In the genomic region with DNA sequence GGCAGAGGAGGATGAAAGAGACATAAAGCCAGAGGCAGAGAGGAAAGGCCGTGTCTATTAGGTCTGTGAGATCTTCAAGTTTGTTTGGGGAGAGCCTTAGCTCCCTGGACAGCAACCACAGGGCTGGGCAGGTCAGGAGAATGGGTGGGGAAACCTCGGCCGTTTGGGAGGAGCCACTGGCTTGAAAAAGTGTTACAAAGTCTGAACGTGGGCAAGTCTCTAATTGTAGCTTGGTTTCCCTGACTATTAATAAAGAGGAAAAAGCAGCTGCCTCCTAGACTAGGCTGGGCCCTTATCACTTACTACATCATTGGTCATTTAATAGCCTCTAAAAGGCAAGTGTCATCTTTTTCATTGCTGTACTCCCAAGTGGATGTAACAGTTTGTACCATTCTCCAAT, we compare ENCODE assay signal across 13 cellular contexts. TPM values are rescaled to one million over a fixed set of nuclear protein-coding genes. Genes with fewer than 3 reads are reported as not detected.
A peak's percentile ranks its signal among the peaks of the same experiment; 100 is the strongest.
DNase-seq lines count a peak whose midpoint lies in the region; ATAC-seq and TF ChIP-seq lines count a peak whose summit lies in the region.
"Had no signal": no experiment of that assay in that cellular context is flagged by ENCODE, and none has a peak within 500 bp of the region (broad histone marks: within the 10 kb centered on the region; RNA-seq: fewer than 3 reads in every experiment).

CCDC17 (minus strand) TSS at position 83 of the 400 bp plus-strand sequence. CDS start 145 bp downstream, outside the sequence.

- H3K4me3 ChIP-seq in skeletal muscle tissue (ENCODE audit: low read length in 3 of 3) = peak within 1 kb of the TSS; percentile 19 to 43 (median 41)

- CTCF ChIA-PET in WTC11 (lab: Charles Lee) = no interaction called here

- peaks cover 4% of the 10 kb centered on the region; the same call in 1 of the 2 replicates for H3K4me1 Mint-ChIP-seq in WTC11

- peaks cover 26% of the 10 kb centered on the region for H3K36me3 Mint-ChIP-seq in WTC11

- DNase-seq in GM03348 (ENCODE audit: low spot score) (peak; percentile 16), WTC11 (ENCODE audit: low spot score) (no peak), foreskin keratinocyte (peak in 1 of 2 donors; percentile 49)
- no peak for DNase-seq in activated CD8-positive, alpha-beta memory T cell treated with anti-CD3 and anti-CD28 coated beads for 24 hours
- DNase-seq: NCI-H526; stimulated activated CD4-positive, alpha-beta T cell treated with anti-CD3 and anti-CD28 coated beads, Interleukin-4, amount 100 ng/mL, for 1 hour; transverse colon had no signal

- TF ChIP-seq CTCF in WTC11 (IDR thresholded peaks at IDR 0.05) = no peak
- TF ChIP-seq CTCF in foreskin keratinocyte (conservative IDR thresholded peaks at IDR 0.05) = no peak

- H3K27ac ChIP-seq in foreskin keratinocyte (no peak within 1 kb of the TSS), skeletal muscle tissue (ENCODE audit: low read depth, low read length) (no peak within 1 kb of the TSS)
- H3K27ac ChIP-seq: neutrophil had no signal

- ATAC-seq in WTC11 (no peak), foreskin keratinocyte (peak; percentile 5), HG02938 (IDR thresholded peaks at IDR 0.05; ENCODE audit: unreplicated experiment) (no peak), GM21381 (IDR thresholded peaks at IDR 0.05; ENCODE audit: unreplicated experiment) (no peak), HG03378 (IDR thresholded peaks at IDR 0.05; ENCODE audit: unreplicated experiment) (no peak)

- H3K9me3 ChIP-seq in skeletal muscle tissue (ENCODE audit: control insufficient read depth in 3 of 3, low read length in 3 of 3) = no peaks in the 10 kb centered on the region
- H3K9me3 ChIP-seq: neutrophil, transverse colon had no signal

- H3K27me3 ChIP-seq in foreskin keratinocyte = no peaks in the 10 kb centered on the region
- no peaks in the 10 kb centered on the region for H3K27me3 ChIP-seq in skeletal muscle tissue (ENCODE audit: control insufficient read depth in 3 of 3, insufficient read depth in 3 of 3, low read length in 3 of 3)
- H3K27me3 ChIP-seq: neutrophil, transverse colon had no signal

- no peak within 1 kb of the TSS for H3K4me3 Mint-ChIP-seq in WTC11
- H3K4me3 Mint-ChIP-seq: activated naive CD8-positive, alpha-beta T cell had no signal

- peaks cover 22 to 36% (median 23%) of the 10 kb centered on the region in 3 donors for H3K36me3 ChIP-seq in skeletal muscle tissue (ENCODE audit: control insufficient read depth in 3 of 3, insufficient read depth in 3 of 3, low read length in 3 of 3)

- peak within 1 kb of the TSS in 2 of 3 donors; percentile 21 to 54 for H3K9ac ChIP-seq in skeletal muscle tissue (ENCODE audit: low read depth in 1 of 3, low read length in 3 of 3)

- POLR2A ChIA-PET in WTC11 (lab: Charles Lee) = no interaction called here

- H3K4me1 ChIP-seq in foreskin keratinocyte = no peaks in the 10 kb centered on the region
- peaks cover 8 to 36% (median 27%) of the 10 kb centered on the region in 3 donors for H3K4me1 ChIP-seq in skeletal muscle tissue (ENCODE audit: control insufficient read depth in 3 of 3, insufficient read depth in 3 of 3, low read length in 3 of 3)

- no peaks in the 10 kb centered on the region for H3K27me3 Mint-ChIP-seq in WTC11 (ENCODE audit: low read depth)
- H3K27me3 Mint-ChIP-seq: activated naive CD8-positive, alpha-beta T cell had no signal

- peak within 1 kb of the TSS; percentile 67 for H3K27ac Mint-ChIP-seq in WTC11
- H3K27ac Mint-ChIP-seq: activated naive CD8-positive, alpha-beta T cell had no signal

- no peaks in the 10 kb centered on the region for H3K9me3 Mint-ChIP-seq in WTC11

TF ChIP-seq in WTC11, 78 proteins besides CTCF, POLR2A, EP300 and RAD21:
- no peak for TF ChIP-seq ZBTB21 (CRISPR knock-in tag; IDR thresholded peaks at IDR 0.05; ENCODE audit: borderline replicate concordance)
- TF ChIP-seq NR3C1 (CRISPR knock-in tag; conservative IDR thresholded peaks at IDR 0.05; ENCODE audit: low read depth) = no peak
- no peak for TF ChIP-seq ETV6 (CRISPR knock-in tag; IDR thresholded peaks at IDR 0.05)
- TF ChIP-seq, protein P1, sequence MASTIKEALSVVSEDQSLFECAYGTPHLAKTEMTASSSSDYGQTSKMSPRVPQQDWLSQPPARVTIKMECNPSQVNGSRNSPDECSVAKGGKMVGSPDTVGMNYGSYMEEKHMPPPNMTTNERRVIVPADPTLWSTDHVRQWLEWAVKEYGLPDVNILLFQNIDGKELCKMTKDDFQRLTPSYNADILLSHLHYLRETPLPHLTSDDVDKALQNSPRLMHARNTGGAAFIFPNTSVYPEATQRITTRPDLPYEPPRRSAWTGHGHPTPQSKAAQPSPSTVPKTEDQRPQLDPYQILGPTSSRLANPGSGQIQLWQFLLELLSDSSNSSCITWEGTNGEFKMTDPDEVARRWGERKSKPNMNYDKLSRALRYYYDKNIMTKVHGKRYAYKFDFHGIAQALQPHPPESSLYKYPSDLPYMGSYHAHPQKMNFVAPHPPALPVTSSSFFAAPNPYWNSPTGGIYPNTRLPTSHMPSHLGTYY (CRISPR knock-in tag; IDR thresholded peaks at IDR 0.05) = no peak
- no peak for TF ChIP-seq OVOL2 (CRISPR knock-in tag; IDR thresholded peaks at IDR 0.05; ENCODE audit: borderline replicate concordance)
- no peak for TF ChIP-seq EMX1 (CRISPR knock-in tag; IDR thresholded peaks at IDR 0.05)
- TF ChIP-seq CBFB (CRISPR knock-in tag; IDR thresholded peaks at IDR 0.05; ENCODE audit: low read depth) = no peak
- TF ChIP-seq ZNF396 (CRISPR knock-in tag; IDR thresholded peaks at IDR 0.05; ENCODE audit: borderline replicate concordance) = no peak

RNA-seq across cellular contexts. Expression of gene CCDC17, which starts in this region (rescaled TPM):
- total RNA-seq in WTC11 (2021) (2.1 to 3.5 TPM (median 2.4 TPM) in 3 replicates), foreskin keratinocyte (0.46 and 0.48 TPM in 2 replicates), skeletal muscle tissue (0.52 TPM)
- 0.19 and 0.20 TPM in 2 replicates for polyA plus RNA-seq in foreskin keratinocyte

Comparison
In these comparisons a context has a peak if more than half of its experiments do, and no peak if none do; other contexts are left out.
1. Peak in ATAC-seq in foreskin keratinocyte; RNA of the gene not detected or under 1 TPM.